In genomic region chr16:176006-176405, GRCh38 we compare ENCODE assay signal across 8 cellular contexts. TPM values are rescaled to one million over a fixed set of nuclear protein-coding genes. Genes with fewer than 3 reads are reported as not detected.
"Had no signal": no experiment of that assay in that cellular context is flagged by ENCODE, and none has a peak within 500 bp of the region (broad histone marks: within the 10 kb centered on the region; RNA-seq: fewer than 3 reads in every experiment).

No MANE protein-coding gene starts in this region.

RNA-seq across cellular contexts. Expression of gene HBA1, which starts 0.5 kb away (rescaled TPM):
- total RNA-seq: activated CD4-positive, alpha-beta memory T cell treated with anti-CD3 and anti-CD28 coated beads for 36 hours; activated CD4-positive, alpha-beta T cell treated with anti-CD3 and anti-CD28 coated beads, Interleukin-2, amount 10 ng/mL, durations not matched to agents 7 days and 5 days; body of pancreas; LHCN-M2; M059J; SJSA1 had no signal

RNA-seq across cellular contexts. Expression of gene HBA2, which starts 3.3 kb away (rescaled TPM):
- total RNA-seq: activated CD4-positive, alpha-beta memory T cell treated with anti-CD3 and anti-CD28 coated beads for 36 hours; activated T-cell treated with anti-CD3 and anti-CD28 coated beads, Interleukin-2, amount 50 U/mL, for 72 hours; LHCN-M2; M059J; SJSA1 had no signal

RNA-seq across cellular contexts. Expression of gene HBQ1, which starts 4.3 kb away (rescaled TPM):
- total RNA-seq: activated CD4-positive, alpha-beta memory T cell treated with anti-CD3 and anti-CD28 coated beads for 36 hours; activated CD4-positive, alpha-beta T cell treated with anti-CD3 and anti-CD28 coated beads, Interleukin-2, amount 10 ng/mL, durations not matched to agents 7 days and 5 days; activated T-cell treated with anti-CD3 and anti-CD28 coated beads, Interleukin-2, amount 50 U/mL, for 72 hours; ascending aorta; body of pancreas; M059J; SJSA1 had no signal

RNA-seq across cellular contexts. Expression of gene HBM, which starts 10.2 kb away (rescaled TPM):
- total RNA-seq: activated CD4-positive, alpha-beta memory T cell treated with anti-CD3 and anti-CD28 coated beads for 36 hours; activated CD4-positive, alpha-beta T cell treated with anti-CD3 and anti-CD28 coated beads, Interleukin-2, amount 10 ng/mL, durations not matched to agents 7 days and 5 days; activated T-cell treated with anti-CD3 and anti-CD28 coated beads, Interleukin-2, amount 50 U/mL, for 72 hours; ascending aorta; body of pancreas; LHCN-M2; M059J; SJSA1 had no signal

RNA-seq across cellular contexts. Expression of gene HBZ, which starts 23.6 kb away (rescaled TPM):
- total RNA-seq: activated CD4-positive, alpha-beta memory T cell treated with anti-CD3 and anti-CD28 coated beads for 36 hours; activated CD4-positive, alpha-beta T cell treated with anti-CD3 and anti-CD28 coated beads, Interleukin-2, amount 10 ng/mL, durations not matched to agents 7 days and 5 days; activated T-cell treated with anti-CD3 and anti-CD28 coated beads, Interleukin-2, amount 50 U/mL, for 72 hours; ascending aorta; body of pancreas; LHCN-M2; M059J; SJSA1 had no signal
